In genomic region chr17:71909155-71909554, GRCh38 we compare ENCODE assay signal across 11 cellular contexts.
"Had no signal": no experiment of that assay in that cellular context is flagged by ENCODE, and none has a peak within 500 bp of the region (broad histone marks: within the 10 kb centered on the region; RNA-seq: fewer than 3 reads in every experiment).

No MANE protein-coding gene starts in this region.

- H3K36me3 ChIP-seq: HAP-1 had no signal

- H3K27ac ChIP-seq: GM23248 had no signal

- H3K9me3 ChIP-seq: HAP-1 had no signal

- H3K9ac ChIP-seq: GM23248 had no signal

- H2AFZ ChIP-seq: GM23248, GM23338 had no signal

- ATAC-seq: GM23338, HCT116 had no signal

- FAIRE-seq: H1, H54 had no signal

- H3K4me3 ChIP-seq: GM23248, GM23338, HAP-1 had no signal

- H3K4me2 ChIP-seq: GM23338 had no signal

- DNase-seq: GM23248, GOT3, H7, H9, HCEC 1CT, HFFc6 had no signal

- H3K4me1 ChIP-seq: HAP-1 had no signal
